ENCODE assay signal across 1 cellular context in the genomic region with DNA sequence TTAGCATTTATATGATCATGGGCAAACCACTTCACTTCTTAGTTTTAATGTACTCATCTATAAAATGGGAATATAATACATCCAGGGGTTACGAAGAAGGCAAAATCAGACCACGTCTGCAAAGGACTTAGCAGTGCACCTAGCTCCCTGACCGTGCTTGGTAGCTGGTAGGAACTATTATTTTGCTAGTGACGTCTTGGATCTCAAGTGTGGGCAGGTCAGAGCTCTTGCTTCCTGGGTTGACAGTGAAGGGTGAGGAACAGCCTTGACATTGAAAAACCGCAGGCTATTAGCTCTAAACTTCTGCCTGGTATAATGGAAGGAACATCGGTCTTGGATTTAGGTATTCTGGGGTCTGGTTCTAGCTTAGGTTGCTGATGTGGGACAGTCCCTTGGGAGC.
TF ChIP-seq lines count a peak whose summit lies in the region.

No MANE protein-coding gene starts in this region.

TF ChIP-seq in SK-N-SH, 30 proteins besides CTCF, POLR2A, EP300 and RAD21 (continued from another document):
- TF ChIP-seq, protein P1, sequence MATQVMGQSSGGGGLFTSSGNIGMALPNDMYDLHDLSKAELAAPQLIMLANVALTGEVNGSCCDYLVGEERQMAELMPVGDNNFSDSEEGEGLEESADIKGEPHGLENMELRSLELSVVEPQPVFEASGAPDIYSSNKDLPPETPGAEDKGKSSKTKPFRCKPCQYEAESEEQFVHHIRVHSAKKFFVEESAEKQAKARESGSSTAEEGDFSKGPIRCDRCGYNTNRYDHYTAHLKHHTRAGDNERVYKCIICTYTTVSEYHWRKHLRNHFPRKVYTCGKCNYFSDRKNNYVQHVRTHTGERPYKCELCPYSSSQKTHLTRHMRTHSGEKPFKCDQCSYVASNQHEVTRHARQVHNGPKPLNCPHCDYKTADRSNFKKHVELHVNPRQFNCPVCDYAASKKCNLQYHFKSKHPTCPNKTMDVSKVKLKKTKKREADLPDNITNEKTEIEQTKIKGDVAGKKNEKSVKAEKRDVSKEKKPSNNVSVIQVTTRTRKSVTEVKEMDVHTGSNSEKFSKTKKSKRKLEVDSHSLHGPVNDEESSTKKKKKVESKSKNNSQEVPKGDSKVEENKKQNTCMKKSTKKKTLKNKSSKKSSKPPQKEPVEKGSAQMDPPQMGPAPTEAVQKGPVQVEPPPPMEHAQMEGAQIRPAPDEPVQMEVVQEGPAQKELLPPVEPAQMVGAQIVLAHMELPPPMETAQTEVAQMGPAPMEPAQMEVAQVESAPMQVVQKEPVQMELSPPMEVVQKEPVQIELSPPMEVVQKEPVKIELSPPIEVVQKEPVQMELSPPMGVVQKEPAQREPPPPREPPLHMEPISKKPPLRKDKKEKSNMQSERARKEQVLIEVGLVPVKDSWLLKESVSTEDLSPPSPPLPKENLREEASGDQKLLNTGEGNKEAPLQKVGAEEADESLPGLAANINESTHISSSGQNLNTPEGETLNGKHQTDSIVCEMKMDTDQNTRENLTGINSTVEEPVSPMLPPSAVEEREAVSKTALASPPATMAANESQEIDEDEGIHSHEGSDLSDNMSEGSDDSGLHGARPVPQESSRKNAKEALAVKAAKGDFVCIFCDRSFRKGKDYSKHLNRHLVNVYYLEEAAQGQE (IDR thresholded peaks at IDR 0.05; ENCODE audit: low read depth, low read length): no peak
- TF ChIP-seq TAF1 (IDR thresholded peaks at IDR 0.05; ENCODE audit: borderline replicate concordance, low read depth, low read length): no peak
- TF ChIP-seq, protein P2, sequence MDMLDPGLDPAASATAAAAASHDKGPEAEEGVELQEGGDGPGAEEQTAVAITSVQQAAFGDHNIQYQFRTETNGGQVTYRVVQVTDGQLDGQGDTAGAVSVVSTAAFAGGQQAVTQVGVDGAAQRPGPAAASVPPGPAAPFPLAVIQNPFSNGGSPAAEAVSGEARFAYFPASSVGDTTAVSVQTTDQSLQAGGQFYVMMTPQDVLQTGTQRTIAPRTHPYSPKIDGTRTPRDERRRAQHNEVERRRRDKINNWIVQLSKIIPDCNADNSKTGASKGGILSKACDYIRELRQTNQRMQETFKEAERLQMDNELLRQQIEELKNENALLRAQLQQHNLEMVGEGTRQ (IDR thresholded peaks at IDR 0.05; ENCODE audit: borderline replicate concordance, low read depth, low read length): no peak
- no peak for TF ChIP-seq SMC3 (IDR thresholded peaks at IDR 0.05; ENCODE audit: low read depth, low read length)
- TF ChIP-seq, protein P3, sequence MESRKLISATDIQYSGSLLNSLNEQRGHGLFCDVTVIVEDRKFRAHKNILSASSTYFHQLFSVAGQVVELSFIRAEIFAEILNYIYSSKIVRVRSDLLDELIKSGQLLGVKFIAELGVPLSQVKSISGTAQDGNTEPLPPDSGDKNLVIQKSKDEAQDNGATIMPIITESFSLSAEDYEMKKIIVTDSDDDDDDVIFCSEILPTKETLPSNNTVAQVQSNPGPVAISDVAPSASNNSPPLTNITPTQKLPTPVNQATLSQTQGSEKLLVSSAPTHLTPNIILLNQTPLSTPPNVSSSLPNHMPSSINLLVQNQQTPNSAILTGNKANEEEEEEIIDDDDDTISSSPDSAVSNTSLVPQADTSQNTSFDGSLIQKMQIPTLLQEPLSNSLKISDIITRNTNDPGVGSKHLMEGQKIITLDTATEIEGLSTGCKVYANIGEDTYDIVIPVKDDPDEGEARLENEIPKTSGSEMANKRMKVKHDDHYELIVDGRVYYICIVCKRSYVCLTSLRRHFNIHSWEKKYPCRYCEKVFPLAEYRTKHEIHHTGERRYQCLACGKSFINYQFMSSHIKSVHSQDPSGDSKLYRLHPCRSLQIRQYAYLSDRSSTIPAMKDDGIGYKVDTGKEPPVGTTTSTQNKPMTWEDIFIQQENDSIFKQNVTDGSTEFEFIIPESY (IDR thresholded peaks at IDR 0.05; ENCODE audit: borderline replicate concordance, low read depth): no peak
- no peak for TF ChIP-seq RFX5 (IDR thresholded peaks at IDR 0.05; ENCODE audit: low read length)
- TF ChIP-seq CHD2 (IDR thresholded peaks at IDR 0.05; ENCODE audit: low read length, partially characterized antibody): no peak
- TF ChIP-seq NFIC (IDR thresholded peaks at IDR 0.05; ENCODE audit: borderline replicate concordance): no peak
- TF ChIP-seq TEAD4 (IDR thresholded peaks at IDR 0.05; ENCODE audit: borderline replicate concordance, insufficient read depth): no peak
- no peak for TF ChIP-seq RCOR1 (IDR thresholded peaks at IDR 0.05; ENCODE audit: low read length)
- no peak for TF ChIP-seq SIN3A (IDR thresholded peaks at IDR 0.05; ENCODE audit: borderline replicate concordance, low read depth, low read length)
- no peak for TF ChIP-seq JUND (IDR thresholded peaks at IDR 0.05)
- no peak for TF ChIP-seq RXRA (IDR thresholded peaks at IDR 0.05; ENCODE audit: borderline replicate concordance, low read depth)
TF ChIP-seq in SK-N-SH: peak in this region for 0.
